32 cellular contexts compared by ENCODE assay signal in genomic region chr6:166277892-166278578, GRCh38. TPM values are rescaled to one million over a fixed set of nuclear protein-coding genes. Genes with fewer than 3 reads are reported as not detected.
A peak's percentile ranks its signal among the peaks of the same experiment; 100 is the strongest.
DNase-seq lines count a peak whose midpoint lies in the region; ATAC-seq, FAIRE-seq and TF ChIP-seq lines count a peak whose summit lies in the region.
"Had no signal": no experiment of that assay in that cellular context is flagged by ENCODE, and none has a peak within 500 bp of the region (broad histone marks: within the 10 kb centered on the region; RNA-seq: fewer than 3 reads in every experiment).

No MANE protein-coding gene starts in this region.

- H3K4me3 ChIP-seq in epithelial cell of esophagus (ENCODE audit: low read length): no peak overlapping the region
- no peak overlapping the region for H3K4me3 ChIP-seq in sigmoid colon
- H3K4me3 ChIP-seq: BLaER1, body of pancreas, heart right ventricle, lung had no signal

- FAIRE-seq in GM12891 (lab: Jason Lieb, UNC): peak; percentile 47
- FAIRE-seq: GM18507, HTR-8/SVneo had no signal

- TF ChIP-seq CTCF in epithelial cell of esophagus (IDR thresholded peaks at IDR 0.05; ENCODE audit: insufficient read depth, low read depth, low read length, missing control alignments) (no peak), sigmoid colon (IDR thresholded peaks at IDR 0.05) (no peak)

- DNase-seq in GM12891 (ENCODE audit: insufficient read length, low spot score): no peak
- DNase-seq in MV-4-11 (lab: John Stamatoyannopoulos, UW): peak; percentile 22
- peak; percentile 17 for DNase-seq in epithelial cell of esophagus (ENCODE audit: low read depth)
- DNase-seq in sigmoid colon: no peak
- DNase-seq in epidermal melanocyte (ENCODE audit: insufficient read length, low spot score): no peak
- DNase-seq in HUDEP-2 (lab: John Stamatoyannopoulos, UW; ENCODE audit: unreplicated experiment in 76 of 76): no peak
- DNase-seq in posterior vena cava (ENCODE audit: low spot score): no peak
- DNase-seq: activated CD4-positive, alpha-beta T cell treated with anti-CD3 and anti-CD28 coated beads for 4 hours; activated gamma-delta T cell treated with Interleukin-2 at 50 U/mL for 16 hours; activated naive CD8-positive, alpha-beta T cell treated with anti-CD3 and anti-CD28 coated beads, Interleukin-2, amount 50 U/mL, for 24 hours; activated T-cell treated with anti-CD3 and anti-CD28 coated beads, Interleukin-2, amount 50 U/mL, for 1 hour; body of pancreas; effector CD4-positive, alpha-beta T cell; foreskin fibroblast; heart right ventricle; KG1; kidney glomerular epithelial cell; MM.1S; NCI-H146; NCI-H446 treated with DMSO at 0.1 percent for 48 hours; right cardiac atrium; SK-N-SH; stimulated activated CD4-positive, alpha-beta T cell treated with anti-CD3 and anti-CD28 coated beads, Interleukin-2, amount 100 ng/mL, for 48 hours had no signal

- no peaks in the 10 kb centered on the region for H3K9me3 ChIP-seq in sigmoid colon
- H3K9me3 ChIP-seq: BLaER1, body of pancreas, heart right ventricle, SK-N-SH had no signal

- TF ChIP-seq EP300 in sigmoid colon (IDR thresholded peaks at IDR 0.05): no peak

- WGBS in sigmoid colon, 2 donors: 80 to 84% methylated on average over 11 of the region's 11 CpGs

- TF ChIP-seq POLR2A in GM12891 (IDR thresholded peaks at IDR 0.05; ENCODE audit: low read depth, low read length): no peak
- TF ChIP-seq POLR2A in sigmoid colon (IDR thresholded peaks at IDR 0.05): no peak

- no peak overlapping the region for H3K27ac ChIP-seq in sigmoid colon
- H3K27ac ChIP-seq: BLaER1, body of pancreas, heart right ventricle, parathyroid adenoma had no signal

- peak; percentile 35 for ATAC-seq in HG02642 (IDR thresholded peaks at IDR 0.05; ENCODE audit: poor library complexity, unreplicated experiment)
- ATAC-seq: activated naive CD8-positive, alpha-beta T cell treated with anti-CD3 and anti-CD28 coated beads, Interleukin-2, amount 50 U/mL, for 24 hours; body of pancreas; heart right ventricle; right cardiac atrium had no signal

- H3K36me3 ChIP-seq in sigmoid colon: no peaks in the 10 kb centered on the region
- H3K36me3 ChIP-seq: BLaER1, heart right ventricle had no signal

- peaks cover 0 to 9% (median 0%) of the 10 kb centered on the region in 3 donors for H3K27me3 ChIP-seq in sigmoid colon
- H3K27me3 ChIP-seq: BLaER1 had no signal

- intact Hi-C loops in sigmoid colon (cut with DNase I) (no loop called here), posterior vena cava (cut with DNase I) (loop anchor here in 1 of 2 donors (5.0 kb wide), 1 partner anchor 119 kb away; no protein-coding TSS in a partner anchor)

- peaks cover 3 to 16% (median 9%) of the 10 kb centered on the region in 4 donors for H3K4me1 ChIP-seq in sigmoid colon
- H3K4me1 ChIP-seq: body of pancreas, parathyroid adenoma had no signal

TF ChIP-seq in GM12891, 5 proteins besides CTCF, POLR2A, EP300 and RAD21:
- no peak for TF ChIP-seq PAX5 (IDR thresholded peaks at IDR 0.05; ENCODE audit: insufficient read depth, low read length, severe bottlenecking)
- no peak for TF ChIP-seq POU2F2 (IDR thresholded peaks at IDR 0.05; ENCODE audit: low read depth, low read length)
- TF ChIP-seq POLR2AphosphoS5 (IDR thresholded peaks at IDR 0.05; ENCODE audit: low read depth, low read length): no peak
- no peak for TF ChIP-seq TAF1 (IDR thresholded peaks at IDR 0.05; ENCODE audit: low read depth, low read length)
- no peak for TF ChIP-seq SPI1 (IDR thresholded peaks at IDR 0.05; ENCODE audit: low read depth, low read length)
TF ChIP-seq in GM12891: peak in this region for 0.

RNA-seq across cellular contexts. Expression of gene PRR18, which starts 30.2 kb away (rescaled TPM):
- polyA plus RNA-seq in GM12891 (2012; ENCODE audit: low read depth, missing spikeins): 5.7 TPM
- total RNA-seq in sigmoid colon: under 1 TPM in 1 of 4 donors, not detected in 3; 0.41 TPM
- under 1 TPM in 1 of 3 donors, not detected in 2; 0.06 TPM for polyA plus RNA-seq in sigmoid colon
- total RNA-seq in posterior vena cava: under 1 TPM in 1 of 2 donors, not detected in 1; 0.95 TPM
- total RNA-seq: body of pancreas, mucosa of gallbladder, right cardiac atrium had no signal
- polyA plus RNA-seq: esophagus, neural cell had no signal

Comparison
In these comparisons a context has a peak if more than half of its experiments do, and no peak if none do; other contexts are left out.
1. DNase-seq: peak in MV-4-11 (single experiment) and epithelial cell of esophagus (single experiment); none in GM12891 (single experiment), sigmoid colon (single experiment), epidermal melanocyte (single experiment), HUDEP-2 (0 of 76) and posterior vena cava (single experiment).